ENCODE assay signal across 8 cellular contexts in genomic region chr3:16509721-16510619, GRCh38. TPM values are rescaled to one million over a fixed set of nuclear protein-coding genes. Genes with fewer than 3 reads are reported as not detected.
DNase-seq lines count a peak whose midpoint lies in the region; ATAC-seq and TF ChIP-seq lines count a peak whose summit lies in the region.

No MANE protein-coding gene starts in this region.

- H3K9me3 ChIP-seq in osteoblast (ENCODE audit: low read depth, low read length) (no peaks in the 10 kb centered on the region), HAP-1 (no peaks in the 10 kb centered on the region), mammary epithelial cell (replicated peaks; ENCODE audit: insufficient read depth, low read length) (no peaks in the 10 kb centered on the region)

- H3K27ac Mint-ChIP-seq in T-cell, result peak overlapping the region; percentile 89 to 94

- H4K20me1 ChIP-seq in osteoblast (ENCODE audit: insufficient read depth, low read length) (peaks cover 42% of the 10 kb centered on the region), mammary epithelial cell (ENCODE audit: insufficient read depth, low read length) (no peaks in the 10 kb centered on the region)

- H3K36me3 ChIP-seq in osteoblast (ENCODE audit: insufficient read depth, low read length), result peaks cover 4% of the 10 kb centered on the region
- H3K36me3 ChIP-seq in HAP-1 (replicated peaks), result no peaks in the 10 kb centered on the region
- H3K36me3 ChIP-seq in mammary epithelial cell (ENCODE audit: insufficient read depth, low read length), result no peaks in the 10 kb centered on the region

- H3K9ac ChIP-seq in mammary epithelial cell (ENCODE audit: insufficient read depth, low read length), result no peak overlapping the region

- in situ Hi-C loops in HAP-1 (cut with MboI; ENCODE audit: low sequenced_read_pairs), result no loop called here
- in situ Hi-C loops in mammary epithelial cell (cut with MboI; ENCODE audit: low sequenced_read_pairs in 2 of 2), result no loop called here

- POLR2A ChIA-PET in T-cell (lab: Charles Lee), result interaction anchor here (0.5 to 1.6 kb wide), 3 partner anchors 13 to 32 kb away, joined by 3 to 7 read pairs (median 5); no protein-coding TSS in a partner anchor

- H3K27ac ChIP-seq in osteoblast (ENCODE audit: low read depth, low read length), result peak overlapping the region; percentile 94
- no peak overlapping the region for H3K27ac ChIP-seq in mammary epithelial cell (ENCODE audit: insufficient read depth, low read depth, low read length)

- no peaks in the 10 kb centered on the region for H3K9me3 Mint-ChIP-seq in T-cell

- TF ChIP-seq CTCF in osteoblast (IDR thresholded peaks at IDR 0.05; ENCODE audit: extremely low read depth, low read depth, low read length), result no peak
- no peak for TF ChIP-seq CTCF in mammary epithelial cell (conservative IDR thresholded peaks at IDR 0.05 in 1 of 2, IDR thresholded peaks at IDR 0.05 in 1 of 2; ENCODE audit: extremely low read depth in 1 of 2, insufficient read depth in 1 of 2, low read depth in 1 of 2, low read length in 2 of 2)

- peaks cover 39% of the 10 kb centered on the region for H3K4me1 ChIP-seq in osteoblast (ENCODE audit: insufficient read depth, low read length)
- H3K4me1 ChIP-seq in HAP-1, result no peaks in the 10 kb centered on the region
- peaks cover 11% of the 10 kb centered on the region for H3K4me1 ChIP-seq in mammary epithelial cell (ENCODE audit: insufficient read depth, low read length)

- H3K4me3 ChIP-seq in osteoblast (ENCODE audit: insufficient read depth, low read length) (no peak overlapping the region), HAP-1 (no peak overlapping the region), mammary epithelial cell (replicated peaks in 1 of 3; ENCODE audit: insufficient read depth in 1 of 3, low read depth in 2 of 3, low read length in 3 of 3) (no peak overlapping the region)

- peak overlapping the region; percentile 32 to 97 (median 40) for H3K4me3 Mint-ChIP-seq in T-cell

- H3K27me3 Mint-ChIP-seq in T-cell, result no peaks in the 10 kb centered on the region

- intact Hi-C loops in mammary epithelial cell (cut with micrococcal nuclease), result no loop called here

- CTCF ChIA-PET in T-cell (lab: Charles Lee), result interaction anchor here in 1 of 2 donors (1.5 kb wide), 1 partner anchor 14 kb away, joined by 3 read pairs; no protein-coding TSS in a partner anchor
- CTCF ChIA-PET in mammary epithelial cell (lab: Charles Lee; ENCODE audit: low non-redundant PET), result no interaction called here

- peaks cover 74% of the 10 kb centered on the region for H3K79me2 ChIP-seq in osteoblast (ENCODE audit: insufficient read depth, low read length)
- H3K79me2 ChIP-seq in mammary epithelial cell (ENCODE audit: insufficient read depth, low read length), result no peaks in the 10 kb centered on the region

- dilution Hi-C loops in mammary epithelial cell (cut with HindIII; ENCODE audit: low sequenced_read_pairs), result no loop called here

- H3K4me2 ChIP-seq in osteoblast (ENCODE audit: insufficient read depth, low read length) (peak overlapping the region; percentile 39), mammary epithelial cell (ENCODE audit: insufficient read depth, low read depth, low read length) (no peak overlapping the region)

- ATAC-seq in GM18508 (IDR thresholded peaks at IDR 0.05; ENCODE audit: insufficient read depth, unreplicated experiment), result peak; percentile 24
- peak; percentile 22 for ATAC-seq in GM21737 (IDR thresholded peaks at IDR 0.05; ENCODE audit: unreplicated experiment)
- ATAC-seq in T-cell (replicated peaks in 1 of 4), result no peak

- no TSS peak for BruUV-seq in mammary epithelial cell (replicated peaks; lab: Mats Ljungman, UMichigan)

- H3K27me3 ChIP-seq in osteoblast (ENCODE audit: insufficient read depth, low read length) (no peaks in the 10 kb centered on the region), HAP-1 (ENCODE audit: low read depth) (peaks cover 60% of the 10 kb centered on the region), mammary epithelial cell (ENCODE audit: insufficient read depth, low read length) (no peaks in the 10 kb centered on the region)

- peaks cover 78 to 81% (median 79%) of the 10 kb centered on the region in 3 donors for H3K4me1 Mint-ChIP-seq in T-cell

- peaks cover 17% of the 10 kb centered on the region for H3K36me3 Mint-ChIP-seq in T-cell

- DNase-seq in T-cell (no peak), osteoblast (ENCODE audit: insufficient read length, low spot score, missing footprints) (no peak), HAP-1 (ENCODE audit: low spot score in 2 of 2) (no peak), mammary epithelial cell (no peak), NCI-H82 (lab: John Stamatoyannopoulos, UW) (no peak), SW 1271 (lab: John Stamatoyannopoulos, UW) (no peak)

- H2AFZ ChIP-seq in osteoblast (ENCODE audit: low read length) (no peak overlapping the region), mammary epithelial cell (ENCODE audit: low read depth, low read length) (no peak overlapping the region)

- WGBS in mammary epithelial cell (ENCODE audit: low coverage, missing lambda C conversion rate), result 85% methylated on average over 8 of the region's 10 CpGs

RNA-seq across cellular contexts. Expression of gene RFTN1, which starts 3.5 kb away (rescaled TPM):
- total RNA-seq in T-cell, result 10 to 100 TPM; 55.5 to 73.4 (median 70.7) TPM
- 94.6 and 99.2 TPM in 2 replicates for total RNA-seq in osteoblast
- total RNA-seq in mammary epithelial cell, result 1 to 10 TPM; 5.2 to 9.6 TPM
- 7.4 TPM for polyA plus RNA-seq in mammary epithelial cell
- polyA minus RNA-seq in mammary epithelial cell, result 15.8 TPM

Comparison
In these comparisons a context has a peak if more than half of its experiments do, and no peak if none do; other contexts are left out.
1. ATAC-seq: peak in GM18508 (single experiment) and GM21737 (single experiment); none in T-cell (0 of 4).